In the genomic region with DNA sequence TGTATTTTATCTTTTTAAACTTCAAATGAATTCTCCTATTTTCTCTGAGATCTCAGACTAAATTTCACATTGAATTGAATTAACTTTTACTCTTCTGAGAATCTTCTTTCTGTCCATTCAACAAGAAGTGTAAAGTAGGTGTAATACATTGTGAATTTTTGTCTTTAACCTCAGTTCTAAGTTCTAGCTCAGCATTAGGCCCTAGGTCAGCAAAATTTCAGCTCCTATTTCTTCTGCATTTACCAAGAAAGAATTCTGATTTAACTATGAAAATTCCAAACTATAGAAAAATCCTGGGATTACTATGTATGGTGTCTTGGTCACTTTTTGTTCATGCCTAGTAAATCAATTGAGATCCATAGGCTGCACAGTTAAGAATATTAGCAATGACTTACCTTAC, we compare ENCODE assay signal across 33 cellular contexts.
"Had no signal": no experiment of that assay in that cellular context is flagged by ENCODE, and none has a peak within 500 bp of the region (broad histone marks: within the 10 kb centered on the region; RNA-seq: fewer than 3 reads in every experiment).

No MANE protein-coding gene starts in this region.

- H3K9me3 ChIP-seq: left lung, lower lobe of right lung, neutrophil, ovary, prostate gland, sigmoid colon, stomach, testis, thyroid gland, transverse colon, upper lobe of left lung, vagina had no signal

- H3K27ac ChIP-seq: left lung, lower lobe of right lung, neural progenitor cell, neutrophil, ovary, prostate gland, sigmoid colon, skin epidermis, stomach, testis, thyroid gland, transverse colon, upper lobe of left lung, vagina had no signal

- H2AFZ ChIP-seq: neural progenitor cell had no signal

- H3K27me3 Mint-ChIP-seq: naive B cell; stimulated activated naive B cell treated with anti-CD40 and anti-IgM and Interleukin-4, amounts not matched to agents 10 μg/mL and 1 μg/mL and 100 μg/mL, for 72 hours had no signal

- H3K36me3 ChIP-seq: left lung, lower lobe of right lung, neural progenitor cell, neutrophil, ovary, prostate gland, sigmoid colon, stomach, thyroid gland, transverse colon, upper lobe of left lung, vagina had no signal

- H3K27ac Mint-ChIP-seq: immature natural killer cell; naive B cell; natural killer cell; nephron progenitor cell; neural progenitor cell; stimulated activated naive B cell treated with anti-CD40 and anti-IgM and Interleukin-4, amounts not matched to agents 10 μg/mL and 1 μg/mL and 100 μg/mL, for 72 hours had no signal

- H3K4me3 Mint-ChIP-seq: immature natural killer cell; naive B cell; natural killer cell; nephron progenitor cell; neural progenitor cell; stimulated activated naive B cell treated with anti-CD40 and anti-IgM and Interleukin-4, amounts not matched to agents 10 μg/mL and 1 μg/mL and 100 μg/mL, for 72 hours had no signal

- H3K9me3 Mint-ChIP-seq: nephron progenitor cell; neural progenitor cell; stimulated activated naive B cell treated with anti-CD40 and anti-IgM and Interleukin-4, amounts not matched to agents 10 μg/mL and 1 μg/mL and 100 μg/mL, for 72 hours had no signal

- H3K4me1 ChIP-seq: left lung, lower lobe of right lung, neural progenitor cell, prostate gland, sigmoid colon, stomach, testis, thyroid gland, transverse colon, upper lobe of left lung, vagina had no signal

- H3K9ac ChIP-seq: neural progenitor cell had no signal

- ATAC-seq: left colon; left lung; lower lobe of right lung; natural killer cell; right cardiac atrium; stimulated activated naive B cell treated with anti-CD40 and anti-IgM and Interleukin-4, amounts not matched to agents 10 μg/mL and 1 μg/mL and 100 μg/mL, for 72 hours; stimulated activated naive CD8-positive, alpha-beta T cell treated with anti-CD3 and anti-CD28 coated beads, Interleukin-15, Interleukin-2, amounts not matched to agents 100 U/mL and 50 U/mL, for 24 hours had no signal

- H3K4me3 ChIP-seq: left lung, lower lobe of right lung, neural progenitor cell, ovary, prostate gland, sigmoid colon, skin epidermis, stomach, testis, thyroid gland, transverse colon, upper lobe of left lung, vagina had no signal

- H3K4me2 ChIP-seq: neural progenitor cell had no signal

- H3K36me3 Mint-ChIP-seq: immature natural killer cell; naive B cell; natural killer cell; neural progenitor cell; stimulated activated naive B cell treated with anti-CD40 and anti-IgM and Interleukin-4, amounts not matched to agents 10 μg/mL and 1 μg/mL and 100 μg/mL, for 72 hours had no signal

- H3K4me1 Mint-ChIP-seq: immature natural killer cell; naive B cell; natural killer cell; neural progenitor cell; stimulated activated naive B cell treated with anti-CD40 and anti-IgM and Interleukin-4, amounts not matched to agents 10 μg/mL and 1 μg/mL and 100 μg/mL, for 72 hours had no signal

- H3K27me3 ChIP-seq: left lung, neural progenitor cell, neutrophil, ovary, sigmoid colon, stomach, testis, thyroid gland, transverse colon, upper lobe of left lung, vagina had no signal

- DNase-seq: hypothalamus; immature natural killer cell; kidney; left colon; left lung; lower lobe of right lung; mammary epithelial cell; mesenchymal stem cell; naive B cell; natural killer cell; nephron progenitor cell; occipital lobe; ovary; posterior cingulate gyrus; retina; right cardiac atrium; sigmoid colon; stimulated activated CD4-positive, alpha-beta T cell treated with anti-CD3 and anti-CD28 coated beads, Interleukin-12 subunit alpha, Interleukin-12 subunit beta, amount 100 ng/mL, for 4 hours; stimulated activated CD4-positive, alpha-beta T cell treated with anti-CD3 and anti-CD28 coated beads, Interleukin-15, amount 100 ng/mL, for 24 hours; stimulated activated CD4-positive, alpha-beta T cell treated with anti-CD3 and anti-CD28 coated beads, Interleukin-2, amount 100 ng/mL, for 24 hours; stimulated activated CD4-positive, alpha-beta T cell treated with anti-CD3 and anti-CD28 coated beads, Interleukin-4, amount 100 ng/mL, for 1 hour; stimulated activated naive B cell treated with anti-CD40 and anti-IgM and Interleukin-4, amounts not matched to agents 10 μg/mL and 1 μg/mL and 100 μg/mL, for 72 hours; stimulated activated naive CD8-positive, alpha-beta T cell treated with anti-CD3 and anti-CD28 coated beads, Interleukin-15, Interleukin-2, amounts not matched to agents 100 U/mL and 50 U/mL, for 24 hours; stomach; testis; thyroid gland; transverse colon; upper lobe of left lung had no signal
